In the genomic region with DNA sequence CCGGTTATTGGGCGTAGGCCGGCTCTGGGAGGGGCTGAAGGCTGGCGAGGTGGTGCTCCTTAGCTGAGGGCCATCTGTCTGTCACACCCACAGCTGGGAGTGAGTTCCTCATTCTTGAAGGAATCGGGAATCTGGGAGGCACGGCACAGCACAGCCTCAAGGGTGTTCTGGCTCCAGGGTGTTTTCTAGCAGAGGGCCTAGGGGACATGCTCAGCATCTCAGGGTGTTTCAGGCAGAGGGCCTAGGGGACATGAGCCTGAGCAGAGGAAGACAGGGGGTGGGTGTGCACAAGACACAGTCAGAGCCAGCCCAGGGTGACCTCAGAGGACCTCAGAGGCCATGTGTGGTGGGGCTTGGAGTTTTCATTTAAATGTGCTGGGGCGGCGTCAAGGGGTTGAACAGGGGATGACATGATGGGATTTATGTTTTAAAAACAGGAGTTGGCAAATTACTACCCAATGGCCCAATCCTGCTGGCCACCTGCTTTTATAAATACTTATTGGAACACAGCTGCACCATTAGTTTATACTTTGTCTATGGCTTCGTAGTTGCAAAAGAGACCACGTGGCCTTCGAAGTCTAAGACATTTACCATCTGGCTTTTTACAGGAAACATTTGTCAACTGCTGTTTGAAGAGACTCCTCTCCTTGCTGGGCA, we compare ENCODE assay signal across 9 cellular contexts.
DNase-seq lines count a peak whose midpoint lies in the region; ATAC-seq and TF ChIP-seq lines count a peak whose summit lies in the region.
"Had no signal": no experiment of that assay in that cellular context is flagged by ENCODE, and none has a peak within 500 bp of the region (broad histone marks: within the 10 kb centered on the region; RNA-seq: fewer than 3 reads in every experiment).

No MANE protein-coding gene starts in this region.

- no peaks in the 10 kb centered on the region for H3K27me3 Mint-ChIP-seq in CD4-positive, alpha-beta T cell

- H3K4me3 ChIP-seq in Panc1 (ENCODE audit: low read depth in 2 of 2, low read length in 2 of 2) = no peak overlapping the region
- H3K4me3 ChIP-seq in ovary = no peak overlapping the region

- H3K27ac ChIP-seq in CD4-positive, alpha-beta T cell (ENCODE audit: low read depth, low read length) = peak overlapping the region; percentile 31
- peak overlapping the region; percentile 85 for H3K27ac ChIP-seq in Panc1 (ENCODE audit: low read length)
- H3K27ac ChIP-seq in ovary = no peak overlapping the region

- 55 to 70% (median 62%) methylated on average over 11 of the region's 11 CpGs for WGBS in ovary, 3 donors

- no peak for DNase-seq in CD4-positive, alpha-beta T cell
- DNase-seq in Panc1 (ENCODE audit: low read depth, low spot score) (no peak), fibroblast of peridontal ligament (ENCODE audit: extremely low read depth) (peak; percentile 33), ovary (peak in 3 of 5 donors; percentile 31 to 59 (median 46)), LoVo (ENCODE audit: low spot score) (no peak), posterior vena cava (ENCODE audit: low spot score) (no peak)
- no peak for DNase-seq in activated CD4-positive, CD25-positive, alpha-beta regulatory T cell (lab: John Stamatoyannopoulos, UW)
- DNase-seq: SHP77 treated with DMSO at 0.1 percent for 48 hours had no signal

- ATAC-seq in CD4-positive, alpha-beta T cell (ENCODE audit: poor library complexity) = no peak
- ATAC-seq in Panc1 (no peak), GM19467 (IDR thresholded peaks at IDR 0.05; ENCODE audit: unreplicated experiment) (no peak)

- CTCF ChIA-PET in CD4-positive, alpha-beta T cell (lab: Charles Lee) = interaction anchor here (1.6 kb wide), 1 partner anchor 28 kb away, joined by 7 read pairs; no protein-coding TSS in a partner anchor
- CTCF ChIA-PET in Panc1 (lab: Charles Lee) = no interaction called here

- H3K4me1 Mint-ChIP-seq in CD4-positive, alpha-beta T cell (ENCODE audit: low read depth) = peaks cover 37% of the 10 kb centered on the region

- POLR2A ChIA-PET in CD4-positive, alpha-beta T cell (lab: Charles Lee) = no interaction called here
- POLR2A ChIA-PET in Panc1 (lab: Charles Lee) = no interaction called here

- TF ChIP-seq POLR2A in ovary (IDR thresholded peaks at IDR 0.05) = no peak

- no peak overlapping the region for H3K4me3 Mint-ChIP-seq in CD4-positive, alpha-beta T cell

- H3K36me3 ChIP-seq in Panc1 (ENCODE audit: control insufficient read depth, insufficient read depth, low read length) = no peaks in the 10 kb centered on the region
- no peaks in the 10 kb centered on the region for H3K36me3 ChIP-seq in ovary

- no peaks in the 10 kb centered on the region for H3K27me3 ChIP-seq in CD4-positive, alpha-beta T cell (ENCODE audit: control insufficient read depth, insufficient read depth, low read length)
- H3K27me3 ChIP-seq in Panc1 (ENCODE audit: control insufficient read depth, insufficient read depth, low read length) (no peaks in the 10 kb centered on the region), ovary (no peaks in the 10 kb centered on the region)

- in situ Hi-C loops in Panc1 (cut with HindIII; ENCODE audit: low pct_unique_long_range_greater_than_20kb, low sequenced_read_pairs) = no loop called here

- H3K36me3 Mint-ChIP-seq in CD4-positive, alpha-beta T cell (ENCODE audit: low read depth) = peaks cover 3% of the 10 kb centered on the region

- BruUV-seq in Panc1 (replicated peaks; lab: Mats Ljungman, UMichigan) = no TSS peak

- no peak for TF ChIP-seq CTCF in CD4-positive, alpha-beta T cell (IDR thresholded peaks at IDR 0.05)
- TF ChIP-seq CTCF in Panc1 (IDR thresholded peaks at IDR 0.05) = no peak
- no peak for TF ChIP-seq CTCF in ovary (IDR thresholded peaks at IDR 0.05)

- H3K9me3 ChIP-seq in CD4-positive, alpha-beta T cell (ENCODE audit: control insufficient read depth, low read length) = no peaks in the 10 kb centered on the region
- H3K9me3 ChIP-seq in Panc1 (ENCODE audit: control insufficient read depth, insufficient read depth, low read depth, low read length) (no peaks in the 10 kb centered on the region), ovary (no peaks in the 10 kb centered on the region)

- H3K27ac Mint-ChIP-seq in CD4-positive, alpha-beta T cell = peak overlapping the region; percentile 84

- H3K9me3 Mint-ChIP-seq in CD4-positive, alpha-beta T cell = no peaks in the 10 kb centered on the region

- no peak for TF ChIP-seq EP300 in ovary (IDR thresholded peaks at IDR 0.05)

- intact Hi-C loops in CD4-positive, alpha-beta T cell (cut with DNase I, micrococcal nuclease) = loop anchor here in 1 of 2 experiments (5.0 kb wide), 2 partner anchors 233 to 303 kb away; no protein-coding TSS in a partner anchor
- intact Hi-C loops in Panc1 (cut with micrococcal nuclease; ENCODE audit: unreplicated experiment) = loop anchor here (5.0 to 10.0 kb wide), 3 partner anchors 128 to 300 kb away; no protein-coding TSS in a partner anchor
- intact Hi-C loops in ovary (cut with DNase I) = loop anchor here (5.0 to 10.0 kb wide), 6 partner anchors 123 to 390 kb away; no protein-coding TSS in a partner anchor
- intact Hi-C loops in posterior vena cava (cut with DNase I) = loop anchor here (5.0 to 10.0 kb wide), 3 partner anchors 183 to 388 kb away; no protein-coding TSS in a partner anchor

- H3K4me1 ChIP-seq in Panc1 (ENCODE audit: control insufficient read depth, insufficient read depth, low read length) (peaks cover 59% of the 10 kb centered on the region), ovary (ENCODE audit: insufficient read depth) (peaks cover 36% of the 10 kb centered on the region)

Comparison
In these comparisons a context has a peak if more than half of its experiments do, and no peak if none do; other contexts are left out.
1. DNase-seq: peak in fibroblast of peridontal ligament (single experiment) and ovary (3 of 5); none in CD4-positive, alpha-beta T cell (0 of 10), Panc1 (single experiment), LoVo (single experiment), activated CD4-positive, CD25-positive, alpha-beta regulatory T cell (0 of 4) and posterior vena cava (single experiment).
2. H3K27ac ChIP-seq: peak in CD4-positive, alpha-beta T cell (single experiment) and Panc1 (single experiment); none in ovary (0 of 2).